Comparison of ENCODE assay signal across 1 cellular context in genomic region chr1:195278644-195279043, GRCh38.
TF ChIP-seq lines count a peak whose summit lies in the region.

No MANE protein-coding gene starts in this region.

TF ChIP-seq in SK-N-SH, 30 proteins besides CTCF, POLR2A, EP300 and RAD21 (continued from another document):
- TF ChIP-seq PBX3 (IDR thresholded peaks at IDR 0.05) (no peak), SIN3A (IDR thresholded peaks at IDR 0.05; ENCODE audit: borderline replicate concordance, low read depth, low read length) (no peak), USF2 (IDR thresholded peaks at IDR 0.05; ENCODE audit: borderline replicate concordance, low read depth, low read length) (no peak), TEAD4 (IDR thresholded peaks at IDR 0.05; ENCODE audit: borderline replicate concordance, insufficient read depth) (no peak), CHD2 (IDR thresholded peaks at IDR 0.05; ENCODE audit: low read length, partially characterized antibody) (no peak), FOXM1 (IDR thresholded peaks at IDR 0.05; ENCODE audit: low read depth) (no peak), RCOR1 (IDR thresholded peaks at IDR 0.05; ENCODE audit: low read length) (no peak), MXI1 (IDR thresholded peaks at IDR 0.05; ENCODE audit: low read depth, low read length) (no peak), EZH2phosphoT487 (IDR thresholded peaks at IDR 0.05; ENCODE audit: borderline replicate concordance, low read depth) (no peak), GATA2 (CRISPR knock-in tag; IDR thresholded peaks at IDR 0.05) (no peak)
